Comparison of ENCODE assay signal across 26 cellular contexts in the genomic region with DNA sequence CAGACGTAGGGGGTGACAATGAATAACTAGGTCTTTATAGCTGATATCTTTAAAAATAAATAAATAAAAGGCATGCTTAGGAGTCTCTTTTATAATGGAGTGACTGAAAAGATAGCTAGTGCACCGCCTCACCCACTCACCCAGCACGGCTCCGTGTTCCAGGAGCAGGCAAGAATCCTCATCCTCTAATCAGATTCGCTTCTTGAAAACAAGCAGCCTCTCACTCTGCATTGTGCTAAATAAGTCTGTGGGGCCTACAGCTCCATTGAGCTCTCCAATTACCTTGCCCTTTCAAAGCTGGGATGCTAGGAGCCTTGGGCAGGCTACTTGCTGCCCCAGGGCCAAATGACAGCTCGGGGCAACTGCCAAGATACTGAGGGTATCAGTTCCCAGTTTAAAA.
"Had no signal": no experiment of that assay in that cellular context is flagged by ENCODE, and none has a peak within 500 bp of the region (broad histone marks: within the 10 kb centered on the region; RNA-seq: fewer than 3 reads in every experiment).

No MANE protein-coding gene starts in this region.

- H3K4me1 ChIP-seq: adrenal gland, breast epithelium, esophagus muscularis mucosa, sigmoid colon had no signal

- H3K27ac ChIP-seq: adrenal gland, breast epithelium, esophagus muscularis mucosa, sigmoid colon, thoracic aorta, WERI-Rb-1 had no signal

- DNase-seq: activated CD4-positive, alpha-beta T cell treated with anti-CD3 and anti-CD28 coated beads for 1 hour; activated CD4-positive, alpha-beta T cell treated with anti-CD3 and anti-CD28 coated beads, Interleukin-2, amount 50 U/mL, for 1 hour; activated CD8-positive, alpha-beta T cell treated with anti-CD3 and anti-CD28 coated beads, Interleukin-2, amount 10 ng/mL, durations not matched to agents 7 days and 5 days; adrenal gland; effector memory CD8-positive, alpha-beta T cell; left cardiac atrium; mucosa of descending colon; sigmoid colon; stimulated activated CD4-positive, alpha-beta T cell treated with anti-CD3 and anti-CD28 coated beads, Interleukin-15, amount 100 ng/mL, for 24 hours; stimulated activated naive B cell treated with anti-CD40 and anti-IgM and Interleukin-4, amounts not matched to agents 10 μg/mL and 1 μg/mL and 100 μg/mL, for 72 hours; T-cell; WERI-Rb-1 had no signal

- ATAC-seq: activated CD8-positive, alpha-beta T cell treated with anti-CD3 and anti-CD28 coated beads, Interleukin-2, amount 10 ng/mL, durations not matched to agents 7 days and 5 days; effector memory CD8-positive, alpha-beta T cell; left cardiac atrium; mucosa of descending colon; stimulated activated naive B cell treated with anti-CD40 and anti-IgM and Interleukin-4, amounts not matched to agents 10 μg/mL and 1 μg/mL and 100 μg/mL, for 72 hours; T-cell had no signal

- H3K4me2 ChIP-seq: smooth muscle cell had no signal

- H3K27me3 ChIP-seq: adrenal gland, breast epithelium, sigmoid colon had no signal

- H3K36me3 Mint-ChIP-seq: memory B cell had no signal

- H3K36me3 ChIP-seq: adrenal gland, breast epithelium, esophagus muscularis mucosa, sigmoid colon, thoracic aorta had no signal

- H3K9me3 Mint-ChIP-seq: activated T-helper 1 cell treated with anti-CD3 and anti-CD28 coated beads, Interleukin-12 subunit alpha, Interleukin-12 subunit beta, Interleukin-2, Interleukin-4 antibody, amounts not matched to agents 30 ng/mL and 10 ng/mL and 1 ng/mL, durations not matched to agents 14 hours and 24 hours and 36 hours; central memory CD8-positive, alpha-beta T cell; memory B cell; stimulated activated naive B cell treated with anti-CD40 and anti-IgM and Interleukin-4, amounts not matched to agents 10 μg/mL and 1 μg/mL and 100 μg/mL, for 72 hours; T-cell; type B pancreatic cell had no signal

- H3K9me3 ChIP-seq: adrenal gland, breast epithelium, esophagus muscularis mucosa, mucosa of descending colon, sigmoid colon, thoracic aorta had no signal

- H3K27me3 Mint-ChIP-seq: activated naive CD8-positive, alpha-beta T cell; central memory CD8-positive, alpha-beta T cell; memory B cell; stimulated activated naive B cell treated with anti-CD40 and anti-IgM and Interleukin-4, amounts not matched to agents 10 μg/mL and 1 μg/mL and 100 μg/mL, for 72 hours; T-cell; type B pancreatic cell had no signal

- H3K27ac Mint-ChIP-seq: activated CD8-positive, alpha-beta T cell treated with anti-CD3 and anti-CD28 coated beads, Interleukin-2, amount 10 ng/mL, durations not matched to agents 7 days and 5 days; activated naive CD8-positive, alpha-beta T cell; activated T-helper 1 cell treated with anti-CD3 and anti-CD28 coated beads, Interleukin-12 subunit alpha, Interleukin-12 subunit beta, Interleukin-2, Interleukin-4 antibody, amounts not matched to agents 30 ng/mL and 10 ng/mL and 1 ng/mL, durations not matched to agents 14 hours and 24 hours and 36 hours; effector memory CD8-positive, alpha-beta T cell; memory B cell; stimulated activated naive B cell treated with anti-CD40 and anti-IgM and Interleukin-4, amounts not matched to agents 10 μg/mL and 1 μg/mL and 100 μg/mL, for 72 hours; T-cell; type B pancreatic cell had no signal

- H3K4me1 Mint-ChIP-seq: central memory CD8-positive, alpha-beta T cell; memory B cell; T-cell had no signal

- H3K4me3 ChIP-seq: adrenal gland, breast epithelium, esophagus muscularis mucosa, mucosa of descending colon, sigmoid colon, smooth muscle cell, thoracic aorta had no signal

- H3K4me3 Mint-ChIP-seq: activated CD8-positive, alpha-beta T cell treated with anti-CD3 and anti-CD28 coated beads, Interleukin-2, amount 10 ng/mL, durations not matched to agents 7 days and 5 days; activated naive CD8-positive, alpha-beta T cell; activated T-helper 1 cell treated with anti-CD3 and anti-CD28 coated beads, Interleukin-12 subunit alpha, Interleukin-12 subunit beta, Interleukin-2, Interleukin-4 antibody, amounts not matched to agents 30 ng/mL and 10 ng/mL and 1 ng/mL, durations not matched to agents 14 hours and 24 hours and 36 hours; central memory CD8-positive, alpha-beta T cell; effector memory CD8-positive, alpha-beta T cell; memory B cell; stimulated activated naive B cell treated with anti-CD40 and anti-IgM and Interleukin-4, amounts not matched to agents 10 μg/mL and 1 μg/mL and 100 μg/mL, for 72 hours; T-cell; type B pancreatic cell had no signal

- FAIRE-seq: astrocyte, colon, frontal cortex, islet of Langerhans, TTC549 had no signal
